9 cellular contexts compared by ENCODE assay signal in genomic region chr6:159633196-159633595, GRCh38. TPM values are rescaled to one million over a fixed set of nuclear protein-coding genes. Genes with fewer than 3 reads are reported as not detected.
DNase-seq lines count a peak whose midpoint lies in the region; ATAC-seq and TF ChIP-seq lines count a peak whose summit lies in the region.
"Had no signal": no experiment of that assay in that cellular context is flagged by ENCODE, and none has a peak within 500 bp of the region (broad histone marks: within the 10 kb centered on the region; RNA-seq: fewer than 3 reads in every experiment).

No MANE protein-coding gene starts in this region.

- no peak for ATAC-seq in HG02610 (IDR thresholded peaks at IDR 0.05; ENCODE audit: unreplicated experiment)

- H3K4me3 ChIP-seq in esophagus muscularis mucosa (no peak overlapping the region), testis (no peak overlapping the region)

- intact Hi-C loops in esophagus muscularis mucosa (cut with DNase I) (no loop called here), testis (cut with DNase I; ENCODE audit: low total_unique reads) (no loop called here)

- H3K36me3 ChIP-seq in esophagus muscularis mucosa = peaks cover 0 to 12% (median 4%) of the 10 kb centered on the region in 4 donors
- H3K36me3 ChIP-seq in testis (ENCODE audit: low read depth, missing control alignments) = no peaks in the 10 kb centered on the region

- TF ChIP-seq EP300 in esophagus muscularis mucosa (IDR thresholded peaks at IDR 0.05) = no peak

- DNase-seq in GM10266 (ENCODE audit: extremely low spot score) (peak; percentile 21), NCI-H460 (ENCODE audit: extremely low read depth, low read depth) (peak; percentile 6), esophagus muscularis mucosa (ENCODE audit: extremely low spot score) (no peak), testis (no peak)
- DNase-seq in NK-92 treated with Interleukin-12 subunit alpha and Interleukin-12 subunit beta, amount 100 ng/mL, for 24 hours (lab: John Stamatoyannopoulos, UW) = no peak
- DNase-seq in central memory CD4-positive, alpha-beta T cell = no peak
- DNase-seq: DMS79 had no signal

- TF ChIP-seq CTCF in 22Rv1 (IDR thresholded peaks at IDR 0.05) = peak; percentile 65
- peak; percentile 42 for TF ChIP-seq CTCF in GM10266 (IDR thresholded peaks at IDR 0.05; ENCODE audit: control insufficient read depth, insufficient read depth, low read depth, missing control alignments)
- TF ChIP-seq CTCF in esophagus muscularis mucosa (IDR thresholded peaks at IDR 0.05) = peak in 2 of 3 experiments; percentile 11 to 31
- TF ChIP-seq CTCF in testis (IDR thresholded peaks at IDR 0.05) = peak in 1 of 3 experiments; percentile 24

- no peaks in the 10 kb centered on the region for H3K4me1 ChIP-seq in esophagus muscularis mucosa
- no peaks in the 10 kb centered on the region for H3K4me1 ChIP-seq in testis

- WGBS in esophagus muscularis mucosa = 81% methylated on average over 5 of the region's 5 CpGs
- WGBS in testis, 2 donors = 83 to 85% methylated on average over 5 of the region's 5 CpGs

- H3K27ac ChIP-seq in 22Rv1 (no peak overlapping the region), esophagus muscularis mucosa (replicated peaks in 1 of 4) (no peak overlapping the region), testis (no peak overlapping the region)

- TF ChIP-seq POLR2A in esophagus muscularis mucosa (IDR thresholded peaks at IDR 0.05; ENCODE audit: low read depth) (no peak), testis (IDR thresholded peaks at IDR 0.05) (no peak)

- H3K27me3 ChIP-seq in esophagus muscularis mucosa = no peaks in the 10 kb centered on the region
- H3K27me3 ChIP-seq in testis = no peaks in the 10 kb centered on the region

- H3K9me3 ChIP-seq in esophagus muscularis mucosa (no peaks in the 10 kb centered on the region), testis (no peaks in the 10 kb centered on the region)

RNA-seq across cellular contexts. Expression of gene SOD2, which starts 59.8 kb away (rescaled TPM):
- 125 and 135 TPM in 2 replicates for total RNA-seq in NCI-H460 (2014; rRNA removed; shearing (Covaris generic))
- 75.0 and 75.9 TPM in 2 replicates for polyA plus RNA-seq in NCI-H460 (2014; cell fraction: nucleus; rRNA removed)
- 100 to 1,000 TPM; 147 to 927 (median 395) TPM for total RNA-seq in esophagus muscularis mucosa
- 10 to 100 TPM; 56.5 to 98.5 TPM for total RNA-seq in testis
- polyA plus RNA-seq in testis (ENCODE audit: insufficient read depth, low read depth, low replicate concordance) = 160 TPM

Comparison
In these comparisons a context has a peak if more than half of its experiments do, and no peak if none do; other contexts are left out.
1. DNase-seq: peak in GM10266 (single experiment) and NCI-H460 (single experiment); none in esophagus muscularis mucosa (single experiment), NK-92 treated with Interleukin-12 subunit alpha and Interleukin-12 subunit beta, amount 100 ng/mL, for 24 hours (single experiment), testis (single experiment) and central memory CD4-positive, alpha-beta T cell (single experiment).